In genomic region chr1:185674201-185674600, GRCh38 we compare ENCODE assay signal across 8 cellular contexts. TPM values are rescaled to one million over a fixed set of nuclear protein-coding genes. Genes with fewer than 3 reads are reported as not detected.
A peak's percentile ranks its signal among the peaks of the same experiment; 100 is the strongest.
DNase-seq lines count a peak whose midpoint lies in the region; ATAC-seq and TF ChIP-seq lines count a peak whose summit lies in the region.

No MANE protein-coding gene starts in this region.

- H3K9me3 Mint-ChIP-seq in CD4-positive, alpha-beta T cell = no peaks in the 10 kb centered on the region

- H3K27ac Mint-ChIP-seq in CD4-positive, alpha-beta T cell = peak overlapping the region; percentile 59

- no peaks in the 10 kb centered on the region for H3K27me3 ChIP-seq in CD4-positive, alpha-beta T cell (ENCODE audit: control insufficient read depth, insufficient read depth, low read length)
- H3K27me3 ChIP-seq in left ventricle myocardium inferior (ENCODE audit: low read depth) = no peaks in the 10 kb centered on the region

- no peaks in the 10 kb centered on the region for H3K36me3 Mint-ChIP-seq in CD4-positive, alpha-beta T cell (ENCODE audit: low read depth)

- TF ChIP-seq CTCF in CD4-positive, alpha-beta T cell (IDR thresholded peaks at IDR 0.05) = no peak
- TF ChIP-seq CTCF in left ventricle myocardium inferior (IDR thresholded peaks at IDR 0.05; ENCODE audit: borderline replicate concordance) = no peak

- H3K4me3 Mint-ChIP-seq in CD4-positive, alpha-beta T cell = peak overlapping the region; percentile 55

- peaks cover 64% of the 10 kb centered on the region for H3K4me1 Mint-ChIP-seq in CD4-positive, alpha-beta T cell (ENCODE audit: low read depth)

- H3K36me3 ChIP-seq in left ventricle myocardium inferior = no peaks in the 10 kb centered on the region

- peaks cover 55% of the 10 kb centered on the region for H3K4me1 ChIP-seq in left ventricle myocardium inferior

- DNase-seq in CD4-positive, alpha-beta T cell = no peak
- peak; percentile 39 for DNase-seq in NCI-H2029 treated with DMSO at 0.1 percent for 48 hours (lab: John Stamatoyannopoulos, UW)
- no peak for DNase-seq in left ventricle myocardium inferior
- DNase-seq in NCI-H524 treated with DMSO at 0.1 percent for 48 hours (lab: John Stamatoyannopoulos, UW) = no peak
- DNase-seq in NCI-H345 treated with DMSO at 0.1 percent for 48 hours (lab: John Stamatoyannopoulos, UW; ENCODE audit: unreplicated experiment) = no peak
- DNase-seq in SW480 (ENCODE audit: low spot score) = no peak

- H3K4me3 ChIP-seq in left ventricle myocardium inferior = no peak overlapping the region

- POLR2A ChIA-PET in CD4-positive, alpha-beta T cell (lab: Charles Lee) = interaction anchor here (0.6 to 3.0 kb wide), 11 partner anchors 26 to 919 kb away, joined by 3 to 34 read pairs (median 3); partner anchors contain the start of genes EDEM3, IVNS1ABP, SWT1 and TRMT1L

- H3K9me3 ChIP-seq in CD4-positive, alpha-beta T cell (ENCODE audit: control insufficient read depth, low read length) = no peaks in the 10 kb centered on the region
- no peaks in the 10 kb centered on the region for H3K9me3 ChIP-seq in left ventricle myocardium inferior (replicated peaks)

- CTCF ChIA-PET in CD4-positive, alpha-beta T cell (lab: Charles Lee) = interaction anchor here (1.1 kb wide), 1 partner anchor 357 kb away, joined by 6 read pairs; the partner anchor contains the start of gene IVNS1ABP

- no peaks in the 10 kb centered on the region for H3K27me3 Mint-ChIP-seq in CD4-positive, alpha-beta T cell

- no peak overlapping the region for H3K27ac ChIP-seq in CD4-positive, alpha-beta T cell (ENCODE audit: low read depth, low read length)
- peak overlapping the region; percentile 54 for H3K27ac ChIP-seq in left ventricle myocardium inferior (replicated peaks)

- intact Hi-C loops in CD4-positive, alpha-beta T cell (cut with DNase I, micrococcal nuclease) = loop anchor here (5.0 to 10.0 kb wide), 4 partner anchors 107 to 517 kb away; partner anchors contain the start of genes IVNS1ABP (in 1 of the 2), SWT1 (in 1 of the 2) and TRMT1L (in 1 of the 2)
- intact Hi-C loops in left ventricle myocardium inferior (cut with micrococcal nuclease) = loop anchor here (10.0 kb wide), 1 partner anchor 429 kb away; no protein-coding TSS in a partner anchor

- peak; percentile 85 for ATAC-seq in CD4-positive, alpha-beta T cell (ENCODE audit: poor library complexity)
- peak; percentile 53 for ATAC-seq in GM21360 (IDR thresholded peaks at IDR 0.05; ENCODE audit: unreplicated experiment)
- ATAC-seq in HG03520 (IDR thresholded peaks at IDR 0.05; ENCODE audit: unreplicated experiment) = no peak

RNA-seq across cellular contexts. Expression of gene HMCN1, which starts 60.0 kb away (rescaled TPM):
- under 1 TPM; 0.14 TPM for total RNA-seq in CD4-positive, alpha-beta T cell
- total RNA-seq in left ventricle myocardium inferior = 8.9 TPM
